ENCODE assay signal across 8 cellular contexts in genomic region chr21:36260030-36260787, GRCh38. TPM values are rescaled to one million over a fixed set of nuclear protein-coding genes. Genes with fewer than 3 reads are reported as not detected.
A peak's percentile ranks its signal among the peaks of the same experiment; 100 is the strongest.
DNase-seq lines count a peak whose midpoint lies in the region; ATAC-seq lines count a peak whose summit lies in the region.

No MANE protein-coding gene starts in this region.

- ATAC-seq in HG03139 (IDR thresholded peaks at IDR 0.05; ENCODE audit: unreplicated experiment) (peak; percentile 53), HG03108 (IDR thresholded peaks at IDR 0.05; ENCODE audit: unreplicated experiment) (no peak), HG03460 (IDR thresholded peaks at IDR 0.05; ENCODE audit: unreplicated experiment) (no peak)
- ATAC-seq in activated T-helper 17 cell treated with anti-CD3 and anti-CD28 coated beads, Interleukin-2, amount 50 U/mL, for 72 hours (replicated peaks) = peak; percentile 73

- no peaks in the 10 kb centered on the region for H3K9me3 Mint-ChIP-seq in activated T-helper 17 cell treated with anti-CD3 and anti-CD28 coated beads, Interleukin-2, amount 50 U/mL, for 72 hours

- H3K9me3 ChIP-seq in neuron (ENCODE audit: low read length) = no peaks in the 10 kb centered on the region

- no peaks in the 10 kb centered on the region for H3K4me1 ChIP-seq in neuron (ENCODE audit: insufficient read depth, low read length)

- H3K36me3 ChIP-seq in neuron (ENCODE audit: insufficient read depth, low read length) = peaks cover 36% of the 10 kb centered on the region

- H3K4me1 Mint-ChIP-seq in activated T-helper 17 cell treated with anti-CD3 and anti-CD28 coated beads, Interleukin-2, amount 50 U/mL, for 72 hours = peaks cover 8% of the 10 kb centered on the region

- peak overlapping the region; percentile 89 for H3K27ac Mint-ChIP-seq in activated T-helper 17 cell treated with anti-CD3 and anti-CD28 coated beads, Interleukin-2, amount 50 U/mL, for 72 hours

- H3K4me3 ChIP-seq in neuron (ENCODE audit: low read length) = peak overlapping the region; percentile 24

- H2AFZ ChIP-seq in neuron (ENCODE audit: low read depth, low read length) = no peak overlapping the region

- peak overlapping the region; percentile 81 for H3K4me3 Mint-ChIP-seq in activated T-helper 17 cell treated with anti-CD3 and anti-CD28 coated beads, Interleukin-2, amount 50 U/mL, for 72 hours

- H3K36me3 Mint-ChIP-seq in activated T-helper 17 cell treated with anti-CD3 and anti-CD28 coated beads, Interleukin-2, amount 50 U/mL, for 72 hours (ENCODE audit: low read depth) = peaks cover 44% of the 10 kb centered on the region

- no peaks in the 10 kb centered on the region for H3K27me3 Mint-ChIP-seq in activated T-helper 17 cell treated with anti-CD3 and anti-CD28 coated beads, Interleukin-2, amount 50 U/mL, for 72 hours

- peak; percentile 70 for DNase-seq in Daoy (ENCODE audit: low read depth)
- DNase-seq in NOMO-1 treated with DMSO at 0.1 percent for 48 hours (lab: John Stamatoyannopoulos, UW; ENCODE audit: unreplicated experiment) = peak; percentile 72
- peak; percentile 39 for DNase-seq in fibroblast of the conjunctiva (ENCODE audit: low read depth)

- H3K27me3 ChIP-seq in neuron (ENCODE audit: insufficient read depth, low read length) = no peaks in the 10 kb centered on the region

RNA-seq across cellular contexts. Expression of gene MORC3, which starts 59.8 kb away (rescaled TPM):
- 28.6 and 40.9 TPM in 2 replicates for total RNA-seq in Daoy (2014; rRNA removed; shearing (Covaris generic))
- total RNA-seq in activated T-helper 17 cell treated with anti-CD3 and anti-CD28 coated beads, Interleukin-2, amount 50 U/mL, for 72 hours = 10 to 100 TPM; 29.5 to 52.4 TPM

Comparison
In these comparisons a context has a peak if more than half of its experiments do, and no peak if none do; other contexts are left out.
1. ATAC-seq: peak in HG03139 (single experiment) and activated T-helper 17 cell treated with anti-CD3 and anti-CD28 coated beads, Interleukin-2, amount 50 U/mL, for 72 hours (single experiment); none in HG03108 (single experiment) and HG03460 (single experiment).
2. Peak in every context shown above with its lines, with median percentiles within 50 percentile points of each other: DNase-seq.